Comparison of ENCODE assay signal across 10 cellular contexts in the genomic region with DNA sequence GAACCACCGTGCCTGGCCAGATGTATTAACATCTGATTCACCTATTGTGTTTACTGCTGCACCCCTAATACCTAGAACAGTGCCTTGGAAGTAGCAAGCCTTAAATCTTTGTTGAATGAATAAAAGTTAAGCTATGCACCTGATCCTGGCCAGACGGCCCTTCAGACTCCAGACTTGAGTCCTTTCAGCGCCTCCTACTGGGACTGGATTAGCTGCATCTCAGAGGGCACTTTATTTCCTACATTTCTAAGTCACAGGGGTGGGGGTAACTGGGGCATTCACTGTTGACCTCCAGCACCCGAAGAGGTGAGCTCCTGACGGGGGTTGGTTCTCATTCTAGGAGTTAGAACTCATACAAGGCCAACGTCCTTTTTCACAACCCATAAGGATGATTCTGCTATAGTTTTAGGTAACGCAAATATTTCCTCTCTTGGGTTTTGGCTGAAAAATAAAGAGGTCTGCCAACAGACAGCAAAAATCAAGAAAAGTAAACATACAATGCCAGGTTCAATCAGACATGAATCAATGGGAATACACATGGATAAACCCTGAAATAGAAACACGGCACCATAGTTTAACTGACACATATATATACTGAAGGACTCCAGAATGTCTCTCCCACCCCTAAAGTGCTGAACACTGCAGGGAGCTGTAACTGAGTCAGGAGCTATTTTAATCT. TPM values are rescaled to one million over a fixed set of nuclear protein-coding genes. Genes with fewer than 3 reads are reported as not detected.
DNase-seq lines count a peak whose midpoint lies in the region; ATAC-seq and TF ChIP-seq lines count a peak whose summit lies in the region.
"Had no signal": no experiment of that assay in that cellular context is flagged by ENCODE, and none has a peak within 500 bp of the region (broad histone marks: within the 10 kb centered on the region; RNA-seq: fewer than 3 reads in every experiment).

No MANE protein-coding gene starts in this region.

- peak overlapping the region; percentile 12 for H3K9ac ChIP-seq in mesenchymal stem cell (ENCODE audit: low read length)

- H3K18ac ChIP-seq in mesenchymal stem cell (ENCODE audit: low read depth in 1 of 2, low read length in 2 of 2) = no peak overlapping the region

- peak; percentile 75 for TF ChIP-seq RAD21 in Ishikawa (IDR thresholded peaks at IDR 0.05; ENCODE audit: low read depth)

- peaks cover 3% of the 10 kb centered on the region for H3K79me1 ChIP-seq in mesenchymal stem cell (replicated peaks; ENCODE audit: low read length, poor library complexity, severe bottlenecking)

- H3K27me3 ChIP-seq in BJ (ENCODE audit: control insufficient read depth, insufficient read depth, low read length) (no peaks in the 10 kb centered on the region), mesenchymal stem cell (ENCODE audit: control insufficient read depth in 1 of 2, insufficient read depth in 1 of 2, low read length in 2 of 2) (no peaks in the 10 kb centered on the region)
- H3K27me3 ChIP-seq: SJSA1 had no signal

- POLR2A ChIA-PET in BJ (lab: Charles Lee) = no interaction called here

- 69% methylated on average over 8 of the region's 8 CpGs for WGBS in mesenchymal stem cell

- no peak overlapping the region for H2BK120ac ChIP-seq in mesenchymal stem cell (ENCODE audit: low read depth, low read length)

- peak; percentile 55 for TF ChIP-seq CTCF in BJ (IDR thresholded peaks at IDR 0.05; ENCODE audit: insufficient read depth, low read depth, low read length)
- peak; percentile 79 for TF ChIP-seq CTCF in choroid plexus epithelial cell (conservative IDR thresholded peaks at IDR 0.05; ENCODE audit: low read depth, low read length)

- H2BK12ac ChIP-seq in mesenchymal stem cell (ENCODE audit: low read length in 2 of 2) = no peak overlapping the region

- no peak overlapping the region for H3K14ac ChIP-seq in mesenchymal stem cell (ENCODE audit: low read length in 2 of 2)

- H3K4ac ChIP-seq in mesenchymal stem cell (ENCODE audit: low read depth in 1 of 2, low read length in 2 of 2) = no peak overlapping the region

- no peak overlapping the region for H4K8ac ChIP-seq in mesenchymal stem cell (ENCODE audit: low read length)

- peaks cover 9% of the 10 kb centered on the region for H3K4me1 ChIP-seq in mesenchymal stem cell (ENCODE audit: control insufficient read depth, insufficient read depth, low read depth, low read length)

- no peak overlapping the region for H2BK15ac ChIP-seq in mesenchymal stem cell (ENCODE audit: low read depth, poor library complexity, severe bottlenecking)

- DNase-seq in BJ (ENCODE audit: low read depth) (no peak), choroid plexus epithelial cell (ENCODE audit: low read depth) (peak; percentile 84), mesenchymal stem cell (peak; percentile 60), activated gamma-delta T cell treated with Interleukin-2 at 50 U/mL for 16 hours (no peak), NCI-H1694 (lab: John Stamatoyannopoulos, UW) (no peak), NCI-H1105 treated with DMSO at 0.1 percent for 48 hours (lab: John Stamatoyannopoulos, UW) (no peak)
- DNase-seq: stimulated activated naive CD4-positive, alpha-beta T cell treated with Interleukin-2 at 50 U/mL for 16 hours had no signal

- no peak for ATAC-seq in GM21786 (IDR thresholded peaks at IDR 0.05; ENCODE audit: unreplicated experiment)

- H2AK5ac ChIP-seq in mesenchymal stem cell (ENCODE audit: low read length, severe bottlenecking) = no peak overlapping the region

- H3K23ac ChIP-seq in mesenchymal stem cell (ENCODE audit: low read length in 2 of 2) = no peak overlapping the region

- H3K4me3 ChIP-seq in BJ (ENCODE audit: low read depth, low read length) = no peak overlapping the region
- H3K4me3 ChIP-seq in choroid plexus epithelial cell (ENCODE audit: low read depth, low read length) = no peak overlapping the region
- no peak overlapping the region for H3K4me3 ChIP-seq in mesenchymal stem cell (ENCODE audit: insufficient read depth in 1 of 2, low read depth in 1 of 2, low read length in 2 of 2)
- H3K4me3 ChIP-seq: SJSA1 had no signal

- no peak overlapping the region for H4K91ac ChIP-seq in mesenchymal stem cell (ENCODE audit: low read length)

- H3K27ac ChIP-seq in mesenchymal stem cell (ENCODE audit: low read length, poor library complexity, severe bottlenecking) = no peak overlapping the region
- H3K27ac ChIP-seq: SJSA1 had no signal

- TF ChIP-seq EP300 in Ishikawa (IDR thresholded peaks at IDR 0.05; ENCODE audit: borderline replicate concordance) = no peak

- H2BK5ac ChIP-seq in mesenchymal stem cell (ENCODE audit: low read depth, low read length, poor library complexity, severe bottlenecking) = no peak overlapping the region

- H2AFZ ChIP-seq in mesenchymal stem cell (ENCODE audit: low read depth, low read length) = no peak overlapping the region

- CTCF ChIA-PET in BJ (lab: Yijun Ruan, JAX) = interaction anchor here (0.6 to 2.9 kb wide), 19 partner anchors 8 to 912 kb away, joined by 3 to 23 read pairs (median 3); partner anchors contain the start of gene DLG5

- no peaks in the 10 kb centered on the region for H3K9me3 ChIP-seq in mesenchymal stem cell (ENCODE audit: control insufficient read depth, low read length)
- H3K9me3 ChIP-seq: SJSA1 had no signal

- H3K4me2 ChIP-seq in mesenchymal stem cell (ENCODE audit: low read length, poor library complexity, severe bottlenecking) = no peak overlapping the region

- H3K36me3 ChIP-seq in BJ (ENCODE audit: control insufficient read depth, insufficient read depth, low read length) (peaks cover 13% of the 10 kb centered on the region), mesenchymal stem cell (ENCODE audit: control insufficient read depth in 1 of 2, insufficient read depth in 2 of 2, low read depth in 1 of 2, low read length in 2 of 2) (peaks cover 40 to 46% of the 10 kb centered on the region in 2 experiments)

TF ChIP-seq in Ishikawa, 13 proteins besides CTCF, POLR2A, EP300 and RAD21:
- TF ChIP-seq REST (IDR thresholded peaks at IDR 0.05; ENCODE audit: low read depth) (no peak), FOXM1 (IDR thresholded peaks at IDR 0.05; ENCODE audit: borderline replicate concordance, low read depth) (no peak), TCF12 (IDR thresholded peaks at IDR 0.05; ENCODE audit: low read depth) (no peak), EGR1 (IDR thresholded peaks at IDR 0.05) (no peak), YY1 (IDR thresholded peaks at IDR 0.05; ENCODE audit: low read depth) (no peak), TAF1 (IDR thresholded peaks at IDR 0.05; ENCODE audit: low read depth) (no peak), CREB1 (IDR thresholded peaks at IDR 0.05; ENCODE audit: low read depth) (no peak), CEBPB (IDR thresholded peaks at IDR 0.05) (no peak), TEAD4 (IDR thresholded peaks at IDR 0.05) (no peak), ZBTB7A (IDR thresholded peaks at IDR 0.05; ENCODE audit: low read depth) (no peak), NFIC (IDR thresholded peaks at IDR 0.05) (no peak)
- TF ChIP-seq, protein P1, sequence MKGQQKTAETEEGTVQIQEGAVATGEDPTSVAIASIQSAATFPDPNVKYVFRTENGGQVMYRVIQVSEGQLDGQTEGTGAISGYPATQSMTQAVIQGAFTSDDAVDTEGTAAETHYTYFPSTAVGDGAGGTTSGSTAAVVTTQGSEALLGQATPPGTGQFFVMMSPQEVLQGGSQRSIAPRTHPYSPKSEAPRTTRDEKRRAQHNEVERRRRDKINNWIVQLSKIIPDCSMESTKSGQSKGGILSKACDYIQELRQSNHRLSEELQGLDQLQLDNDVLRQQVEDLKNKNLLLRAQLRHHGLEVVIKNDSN (IDR thresholded peaks at IDR 0.05) = no peak
- TF ChIP-seq, protein P2, sequence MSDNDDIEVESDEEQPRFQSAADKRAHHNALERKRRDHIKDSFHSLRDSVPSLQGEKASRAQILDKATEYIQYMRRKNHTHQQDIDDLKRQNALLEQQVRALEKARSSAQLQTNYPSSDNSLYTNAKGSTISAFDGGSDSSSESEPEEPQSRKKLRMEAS (IDR thresholded peaks at IDR 0.05) = no peak

RNA-seq across cellular contexts. Expression of gene DLG5, which starts 48.0 kb away (rescaled TPM):
- 13.4 and 21.9 TPM in 2 replicates for polyA plus RNA-seq in BJ (2011; rRNA removed)
- 18.9 and 32.9 TPM in 2 replicates for polyA minus RNA-seq in BJ (2011; rRNA and poly(A)+ RNA removed)
- polyA plus RNA-seq in mesenchymal stem cell (2013, experiment 1 of 2) = 35.0 TPM
- 33.7 TPM for polyA plus RNA-seq in mesenchymal stem cell (2013, experiment 2 of 2)

RNA-seq across cellular contexts. Expression of gene POLR3A, which starts 54.8 kb away (rescaled TPM):
- polyA plus RNA-seq in BJ (2011; rRNA removed) = 12.1 and 12.7 TPM in 2 replicates
- 17.3 and 20.0 TPM in 2 replicates for polyA minus RNA-seq in BJ (2011; rRNA and poly(A)+ RNA removed)
- 8.4 TPM for polyA plus RNA-seq in mesenchymal stem cell (2013, experiment 1 of 2)
- 8.7 TPM for polyA plus RNA-seq in mesenchymal stem cell (2013, experiment 2 of 2)

RNA-seq across cellular contexts. Expression of gene RPS24, which starts 59.1 kb away (rescaled TPM):
- polyA plus RNA-seq in BJ (2011; rRNA removed) = 967 and 3,268 TPM in 2 replicates
- polyA minus RNA-seq in BJ (2011; rRNA and poly(A)+ RNA removed) = 211 and 235 TPM in 2 replicates
- polyA plus RNA-seq in mesenchymal stem cell (2013, experiment 1 of 2) = 3,857 TPM
- 3,991 TPM for polyA plus RNA-seq in mesenchymal stem cell (2013, experiment 2 of 2)

Comparison
In these comparisons a context has a peak if more than half of its experiments do, and no peak if none do; other contexts are left out.
1. DNase-seq: peak in choroid plexus epithelial cell (single experiment) and mesenchymal stem cell (single experiment); none in BJ (single experiment), activated gamma-delta T cell treated with Interleukin-2 at 50 U/mL for 16 hours (single experiment), NCI-H1694 (single experiment) and NCI-H1105 treated with DMSO at 0.1 percent for 48 hours (single experiment).